ENCODE assay signal across 17 cellular contexts in the genomic region with DNA sequence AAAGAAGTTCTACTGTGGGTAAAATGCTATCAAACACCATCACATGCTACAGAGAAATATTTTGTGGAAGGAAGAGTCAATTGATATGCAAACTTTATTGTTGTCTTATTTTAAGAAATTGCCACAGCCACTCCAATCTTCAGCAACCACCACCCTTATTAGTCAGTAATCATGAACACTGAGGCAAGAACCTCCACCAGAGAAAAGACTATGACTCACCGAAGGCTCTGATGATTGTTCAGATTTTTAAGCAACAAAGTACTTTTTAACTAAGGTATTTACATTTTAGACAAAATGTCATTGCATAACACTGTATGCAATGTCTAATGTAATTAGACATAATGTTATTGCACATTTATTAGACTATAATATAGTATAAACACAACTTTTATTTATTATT. TPM values are rescaled to one million over a fixed set of nuclear protein-coding genes. Genes with fewer than 3 reads are reported as not detected.
DNase-seq lines count a peak whose midpoint lies in the region; ATAC-seq and TF ChIP-seq lines count a peak whose summit lies in the region.
"Had no signal": no experiment of that assay in that cellular context is flagged by ENCODE, and none has a peak within 500 bp of the region (broad histone marks: within the 10 kb centered on the region; RNA-seq: fewer than 3 reads in every experiment).

No MANE protein-coding gene starts in this region.

- no peak overlapping the region for H3K4me3 ChIP-seq in astrocyte of the spinal cord (ENCODE audit: low read depth, low read length)
- H3K4me3 ChIP-seq: testis had no signal

- H3K27ac ChIP-seq in foreskin keratinocyte: peak overlapping the region; percentile 3
- H3K27ac ChIP-seq: testis had no signal

- ATAC-seq in foreskin keratinocyte: peak; percentile 54
- ATAC-seq in GM18868 (IDR thresholded peaks at IDR 0.05; ENCODE audit: unreplicated experiment): no peak
- no peak for ATAC-seq in HG02970 (IDR thresholded peaks at IDR 0.05; ENCODE audit: low FRiP score, unreplicated experiment)
- ATAC-seq in GM19035 (IDR thresholded peaks at IDR 0.05; ENCODE audit: unreplicated experiment): no peak
- ATAC-seq: Right ventricle myocardium inferior had no signal

- H3K27me3 Mint-ChIP-seq in HFFc6 (ENCODE audit: insufficient read depth): peaks cover 1% of the 10 kb centered on the region
- H3K27me3 Mint-ChIP-seq: activated CD4-positive, alpha-beta memory T cell treated with anti-CD3 and anti-CD28 coated beads, Interleukin-2, amount 10 ng/mL, durations not matched to agents 7 days and 5 days; memory B cell had no signal

- H3K9me3 Mint-ChIP-seq in HFFc6: peaks cover 41% of the 10 kb centered on the region

- no peak for TF ChIP-seq CTCF in HFFc6 (IDR thresholded peaks at IDR 0.05)
- no peak for TF ChIP-seq CTCF in astrocyte of the spinal cord (IDR thresholded peaks at IDR 0.05; ENCODE audit: low read depth, low read length)
- TF ChIP-seq CTCF in foreskin keratinocyte (conservative IDR thresholded peaks at IDR 0.05): no peak

- H3K36me3 Mint-ChIP-seq in HFFc6 (ENCODE audit: low read depth): peaks cover 19% of the 10 kb centered on the region

- H3K4me3 Mint-ChIP-seq in HFFc6: peak overlapping the region; percentile 57
- H3K4me3 Mint-ChIP-seq: activated CD4-positive, alpha-beta memory T cell treated with anti-CD3 and anti-CD28 coated beads, Interleukin-2, amount 10 ng/mL, durations not matched to agents 7 days and 5 days; brain; memory B cell had no signal

- no peaks in the 10 kb centered on the region for H3K27me3 ChIP-seq in foreskin keratinocyte
- H3K27me3 ChIP-seq: testis had no signal

- H3K27ac Mint-ChIP-seq in HFFc6: peak overlapping the region; percentile 72
- H3K27ac Mint-ChIP-seq: activated CD4-positive, alpha-beta memory T cell treated with anti-CD3 and anti-CD28 coated beads, Interleukin-2, amount 10 ng/mL, durations not matched to agents 7 days and 5 days; brain; memory B cell had no signal

- peaks cover 22% of the 10 kb centered on the region for H3K4me1 Mint-ChIP-seq in HFFc6 (ENCODE audit: low read depth)
- H3K4me1 Mint-ChIP-seq: activated CD4-positive, alpha-beta memory T cell treated with anti-CD3 and anti-CD28 coated beads, Interleukin-2, amount 10 ng/mL, durations not matched to agents 7 days and 5 days; brain; memory B cell had no signal

- H3K4me1 ChIP-seq in foreskin keratinocyte: peaks cover 5% of the 10 kb centered on the region
- H3K4me1 ChIP-seq: testis had no signal

- DNase-seq in A172 (ENCODE audit: low spot score) (peak; percentile 73), HFFc6 (peak; percentile 75), astrocyte of the spinal cord (ENCODE audit: low read depth, low spot score) (peak; percentile 50), foreskin keratinocyte (peak; percentile 53 to 67), NCI-H1694 treated with DMSO at 0.1 percent for 48 hours (lab: John Stamatoyannopoulos, UW) (no peak)
- DNase-seq: activated CD4-positive, alpha-beta memory T cell treated with anti-CD3 and anti-CD28 coated beads, Interleukin-2, amount 10 ng/mL, durations not matched to agents 7 days and 5 days; activated effector memory CD4-positive, alpha-beta T cell treated with Interleukin-2 at 50 U/mL for 16 hours; NCI-H1105; NCI-H524; stimulated activated CD4-positive, alpha-beta T cell treated with anti-CD3 and anti-CD28 coated beads, Interleukin-12 subunit alpha, Interleukin-12 subunit beta, amount 100 ng/mL, for 4 hours; testis had no signal

- in situ Hi-C loops in astrocyte of the spinal cord (cut with HindIII; ENCODE audit: low sequenced_read_pairs): no loop called here

RNA-seq across cellular contexts. Expression of a gene that starts 26.2 kb away (rescaled TPM):
- total RNA-seq in A172 (2014; rRNA removed; shearing (Covaris generic)): 5.2 and 14.2 TPM in 2 replicates
- total RNA-seq in HFFc6 (2021; fragmentation: NEBNext Ultra II Directional; extraction: Animal tissue kit (Norgen Biotek cat#: 25700)): 1 to 10 TPM in 1 of 6 experiments, under 1 TPM in 5; 0.48 to 1.2 (median 0.65) TPM
- 0.03 and 0.04 TPM in 2 replicates for total RNA-seq in foreskin keratinocyte
- 0.03 TPM in 2 replicates for polyA plus RNA-seq in foreskin keratinocyte
- total RNA-seq: activated CD4-positive, alpha-beta memory T cell treated with anti-CD3 and anti-CD28 coated beads, Interleukin-2, amount 10 ng/mL, durations not matched to agents 7 days and 5 days had no signal

RNA-seq across cellular contexts. Expression of a gene that starts 28.4 kb away (rescaled TPM):
- total RNA-seq in A172 (2014; rRNA removed; shearing (Covaris generic)): 32.2 and 48.0 TPM in 2 replicates
- 10 to 100 TPM; 21.0 to 29.6 (median 23.4) TPM for total RNA-seq in HFFc6 (2021; fragmentation: NEBNext Ultra II Directional; extraction: Animal tissue kit (Norgen Biotek cat#: 25700))
- total RNA-seq in foreskin keratinocyte: 73.5 and 87.8 TPM in 2 replicates
- 90.1 and 110 TPM in 2 replicates for polyA plus RNA-seq in foreskin keratinocyte

RNA-seq across cellular contexts. Expression of a gene that starts 53.1 kb away (rescaled TPM):
- 32.8 and 34.4 TPM in 2 replicates for total RNA-seq in A172 (2014; rRNA removed; shearing (Covaris generic))
- 10 to 100 TPM; 29.5 to 33.3 (median 32.0) TPM for total RNA-seq in HFFc6 (2021; fragmentation: NEBNext Ultra II Directional; extraction: Animal tissue kit (Norgen Biotek cat#: 25700))
- total RNA-seq in foreskin keratinocyte: 24.2 and 27.0 TPM in 2 replicates
- polyA plus RNA-seq in foreskin keratinocyte: 24.8 and 25.0 TPM in 2 replicates
